Comparison of ENCODE assay signal across 13 cellular contexts in the genomic region with DNA sequence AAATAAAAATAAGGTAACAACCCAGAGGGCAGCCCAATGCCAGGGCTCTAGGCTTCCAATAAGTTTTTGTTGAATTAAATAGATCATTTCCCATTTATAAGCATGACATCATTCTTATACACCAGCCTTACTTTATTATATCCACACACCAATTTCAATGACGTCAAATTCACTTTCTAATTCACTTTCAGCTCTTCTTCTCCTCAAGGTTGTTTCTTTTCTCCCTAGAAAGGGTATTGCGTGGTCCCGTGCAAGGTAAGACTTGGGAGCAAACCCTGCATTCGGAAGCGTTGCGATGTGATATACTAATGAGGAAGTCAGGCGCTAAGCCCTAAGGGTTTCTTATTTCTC. TPM values are rescaled to one million over a fixed set of nuclear protein-coding genes. Genes with fewer than 3 reads are reported as not detected.
DNase-seq lines count a peak whose midpoint lies in the region; ATAC-seq, FAIRE-seq and TF ChIP-seq lines count a peak whose summit lies in the region.
"Had no signal": no experiment of that assay in that cellular context is flagged by ENCODE, and none has a peak within 500 bp of the region (broad histone marks: within the 10 kb centered on the region; RNA-seq: fewer than 3 reads in every experiment).

No MANE protein-coding gene starts in this region.

- no peak for TF ChIP-seq RAD21 in H1 (IDR thresholded peaks at IDR 0.05 in 1 of 2, conservative IDR thresholded peaks at IDR 0.05 in 1 of 2; ENCODE audit: low read depth in 2 of 2, low read length in 2 of 2)

- intact Hi-C loops in CD14-positive monocyte (cut with micrococcal nuclease) = no loop called here

- H3K36me3 Mint-ChIP-seq in nephron (ENCODE audit: low read depth) (no peaks in the 10 kb centered on the region), CD14-positive monocyte (peaks cover 2 to 6% of the 10 kb centered on the region in 2 donors)

- CTCF ChIA-PET in AG04449 (lab: Yijun Ruan, JAX) (interaction anchor here (0.7 to 16.2 kb wide), 7 partner anchors 151 to 433 kb away, joined by 3 to 462 read pairs (median 6); no protein-coding TSS in a partner anchor), H1 (lab: Charles Lee; ENCODE audit: partially characterized antibody) (interaction anchor here (0.7 to 9.2 kb wide), 4 partner anchors 8 to 254 kb away, joined by 3 to 136 read pairs (median 6); no protein-coding TSS in a partner anchor)

- no peak overlapping the region for H2BK5ac ChIP-seq in H1 (ENCODE audit: low read depth, low read length)

- peaks cover 87% of the 10 kb centered on the region for H3K27me3 Mint-ChIP-seq in nephron (ENCODE audit: low read depth)
- H3K27me3 Mint-ChIP-seq in CD14-positive monocyte (ENCODE audit: low read depth in 3 of 3) = peaks cover 66 to 72% (median 66%) of the 10 kb centered on the region in 3 donors

- peak overlapping the region in 2 of 3 experiments; percentile 0 to 2 for H3K27ac Mint-ChIP-seq in nephron
- no peak overlapping the region for H3K27ac Mint-ChIP-seq in CD14-positive monocyte

- no peaks in the 10 kb centered on the region for H3K36me3 ChIP-seq in H1 (ENCODE audit: control insufficient read depth in 2 of 4, insufficient read depth in 4 of 4, low read length in 3 of 4)

- peaks cover 0 to 2% of the 10 kb centered on the region in 2 experiments for H4K20me1 ChIP-seq in H1 (replicated peaks in 1 of 2; ENCODE audit: control insufficient read depth in 1 of 2, insufficient read depth in 2 of 2, low read length in 2 of 2)

- H3K56ac ChIP-seq in H1 (replicated peaks; ENCODE audit: insufficient read length, low read depth, low read length) = no peak overlapping the region

- no peak for TF ChIP-seq POLR2A in H1 (IDR thresholded peaks at IDR 0.05; ENCODE audit: control extremely low read depth in 1 of 2, low read depth in 2 of 2, low read length in 2 of 2)

- no peak for DNase-seq in AG04449 (ENCODE audit: low read depth, low spot score)
- peak; percentile 37 for DNase-seq in LoVo (ENCODE audit: low spot score)
- DNase-seq in H1 (ENCODE audit: low read depth in 1 of 2, low spot score in 2 of 2) = no peak
- no peak for DNase-seq in CD14-positive monocyte (ENCODE audit: low spot score)
- DNase-seq in NCI-H1092 (lab: John Stamatoyannopoulos, UW) = no peak
- DNase-seq: aorta, DMS79, left cardiac atrium, NCI-H446 had no signal

- POLR2A ChIA-PET in AG04449 (lab: Yijun Ruan, JAX) = interaction anchor here (8.7 kb wide), 1 partner anchor 174 kb away, joined by 110 read pairs; no protein-coding TSS in a partner anchor
- POLR2A ChIA-PET in H1 (lab: Charles Lee; ENCODE audit: partially characterized antibody) = no interaction called here

- H3K9me3 Mint-ChIP-seq in nephron (no peaks in the 10 kb centered on the region), CD14-positive monocyte (peaks cover 0 to 6% (median 2%) of the 10 kb centered on the region in 7 donors)

- H4K8ac ChIP-seq in H1 (ENCODE audit: extremely low read depth, insufficient read depth, low read length) = no peak overlapping the region

- H2BK12ac ChIP-seq in H1 (ENCODE audit: low read depth, low read length) = no peak overlapping the region

- no peak overlapping the region for H3K4ac ChIP-seq in H1 (replicated peaks; ENCODE audit: insufficient read length, low read depth, low read length)

- H3K9ac ChIP-seq in H1 (replicated peaks in 1 of 4; ENCODE audit: extremely low read depth in 1 of 4, low read depth in 3 of 4, low read length in 3 of 4) = no peak overlapping the region

- H3K14ac ChIP-seq in H1 (ENCODE audit: insufficient read length) = no peak overlapping the region

- TF ChIP-seq CTCF in AG04449 (IDR thresholded peaks at IDR 0.05; ENCODE audit: insufficient read depth, low read length, missing control alignments) = no peak
- no peak for TF ChIP-seq CTCF in H1 (IDR thresholded peaks at IDR 0.05; ENCODE audit: control extremely low read depth in 1 of 3, insufficient read depth in 1 of 3, low read depth in 1 of 3, low read length in 3 of 3)
- TF ChIP-seq CTCF in nephron (IDR thresholded peaks at IDR 0.05; ENCODE audit: unreplicated experiment in 3 of 3) = no peak
- no peak for TF ChIP-seq CTCF in CD14-positive monocyte (IDR thresholded peaks at IDR 0.05)

- peaks cover 4 to 8% (median 6%) of the 10 kb centered on the region in 4 experiments; a peak in 6 of 7 replicates for H3K4me1 ChIP-seq in H1 (replicated peaks in 1 of 4; ENCODE audit: control insufficient read depth in 3 of 4, insufficient read depth in 4 of 4, low read length in 3 of 4)

- H4K91ac ChIP-seq in H1 (replicated peaks; ENCODE audit: insufficient read length, low read length) = no peak overlapping the region

- no peak overlapping the region for H3K18ac ChIP-seq in H1 (ENCODE audit: extremely low read depth, low read length)

- no peak overlapping the region for H2AFZ ChIP-seq in H1 (ENCODE audit: low read length)

- WGBS in H1 (ENCODE audit: extremely low coverage in 1 of 2, insufficient coverage in 1 of 2, insufficient read length in 1 of 2, insufficient replicate concordance in 2 of 2, low coverage in 1 of 2, low lambda C conversion rate in 2 of 2, missing lambda C conversion rate in 1 of 2), 2 experiments = 10 to 100% methylated on average over 1 to 7 of the region's 7 CpGs

- peak overlapping the region; percentile 80 to 91 (median 89) for H3K4me3 Mint-ChIP-seq in nephron
- peak overlapping the region in 1 of 2 donors; percentile 91 for H3K4me3 Mint-ChIP-seq in CD14-positive monocyte

- ATAC-seq in HG02623 (IDR thresholded peaks at IDR 0.05; ENCODE audit: unreplicated experiment) (no peak), HG03135 (IDR thresholded peaks at IDR 0.05; ENCODE audit: unreplicated experiment) (no peak)

- no peaks in the 10 kb centered on the region for H3K79me2 ChIP-seq in H1 (ENCODE audit: control insufficient read depth in 1 of 2, insufficient read depth in 2 of 2, low read length in 2 of 2)

- no peak overlapping the region for H3K23ac ChIP-seq in H1 (ENCODE audit: insufficient read length)

- H2BK20ac ChIP-seq in H1 (ENCODE audit: low read length) = no peak overlapping the region

- H3K79me1 ChIP-seq in H1 (ENCODE audit: low read depth, low read length) = no peaks in the 10 kb centered on the region

- H2BK120ac ChIP-seq in H1 (replicated peaks; ENCODE audit: low read depth, low read length) = no peak overlapping the region

- peaks cover 9% of the 10 kb centered on the region; the same call in 1 of the 2 replicates for H3K23me2 ChIP-seq in H1 (ENCODE audit: low read depth, low read length)

- no peak overlapping the region for H2BK15ac ChIP-seq in H1 (ENCODE audit: low read length)

- H3K9me3 ChIP-seq in H1 (ENCODE audit: insufficient read depth in 2 of 2, low read depth in 1 of 2, low read length in 1 of 2) = no peaks in the 10 kb centered on the region

- H3K4me3 ChIP-seq in AG04449 (ENCODE audit: low read depth, low read length) (peak overlapping the region; percentile 93), H1 (ENCODE audit: extremely low read depth in 1 of 4, insufficient read depth in 2 of 4, low read depth in 3 of 4, low read length in 4 of 4) (peak overlapping the region; percentile 57 to 71 (median 66); a peak in 5 of 8 replicates)

- no peak for FAIRE-seq in H1 (lab: Jason Lieb, UNC)
- FAIRE-seq: GM19239 had no signal

- peak overlapping the region; percentile 78 to 87 for H3K4me2 ChIP-seq in H1 (ENCODE audit: insufficient read depth in 1 of 2, low read depth in 2 of 2, low read length in 2 of 2)

- no peak overlapping the region for H3K27ac ChIP-seq in H1 (ENCODE audit: low read depth, low read length)

- H4K5ac ChIP-seq in H1 (ENCODE audit: insufficient read length, low read depth, low read length) = no peak overlapping the region

- H3K4me1 Mint-ChIP-seq in nephron = peaks cover 16% of the 10 kb centered on the region
- H3K4me1 Mint-ChIP-seq in CD14-positive monocyte = peaks cover 27% of the 10 kb centered on the region

- peaks cover 52 to 85% (median 74%) of the 10 kb centered on the region in 4 experiments for H3K27me3 ChIP-seq in H1 (replicated peaks in 1 of 4; ENCODE audit: control insufficient read depth in 3 of 4, extremely low read depth in 1 of 4, insufficient read depth in 3 of 4, low read length in 3 of 4)

- no peak for TF ChIP-seq EP300 in H1 (IDR thresholded peaks at IDR 0.05; ENCODE audit: borderline replicate concordance in 1 of 2, low read depth in 2 of 2, low read length in 2 of 2)

- no peak overlapping the region for H2AK5ac ChIP-seq in H1 (ENCODE audit: low read depth, low read length)

TF ChIP-seq in H1, 55 proteins besides CTCF, POLR2A, EP300 and RAD21 (continues in another document):
- TF ChIP-seq POLR2AphosphoS5 (IDR thresholded peaks at IDR 0.05; ENCODE audit: low read depth, low read length) (no peak), CREB1 (IDR thresholded peaks at IDR 0.05) (no peak), NANOG (IDR thresholded peaks at IDR 0.05; ENCODE audit: insufficient read depth, low read depth, low read length, poor library complexity, severe bottlenecking) (no peak), SIRT6 (IDR thresholded peaks at IDR 0.05; ENCODE audit: low read length) (no peak), SIN3A (conservative IDR thresholded peaks at IDR 0.05 in 1 of 2, IDR thresholded peaks at IDR 0.05 in 1 of 2; ENCODE audit: low read depth in 1 of 2, low read length in 2 of 2) (no peak), KDM4A (IDR thresholded peaks at IDR 0.05; ENCODE audit: low read depth, low read length, severe bottlenecking) (no peak), TEAD4 (IDR thresholded peaks at IDR 0.05; ENCODE audit: low read depth, low read length) (no peak), RXRA (IDR thresholded peaks at IDR 0.05; ENCODE audit: insufficient read depth, low read depth, low read length) (no peak), CBX8 (IDR thresholded peaks at IDR 0.05; ENCODE audit: borderline replicate concordance, low read depth, low read length) (no peak)
- TF ChIP-seq, protein P1, sequence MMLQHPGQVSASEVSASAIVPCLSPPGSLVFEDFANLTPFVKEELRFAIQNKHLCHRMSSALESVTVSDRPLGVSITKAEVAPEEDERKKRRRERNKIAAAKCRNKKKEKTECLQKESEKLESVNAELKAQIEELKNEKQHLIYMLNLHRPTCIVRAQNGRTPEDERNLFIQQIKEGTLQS (IDR thresholded peaks at IDR 0.05; ENCODE audit: insufficient read depth, low read depth, low read length) = no peak
- TF ChIP-seq, protein P2, sequence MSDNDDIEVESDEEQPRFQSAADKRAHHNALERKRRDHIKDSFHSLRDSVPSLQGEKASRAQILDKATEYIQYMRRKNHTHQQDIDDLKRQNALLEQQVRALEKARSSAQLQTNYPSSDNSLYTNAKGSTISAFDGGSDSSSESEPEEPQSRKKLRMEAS (IDR thresholded peaks at IDR 0.05) = no peak

RNA-seq across cellular contexts. Expression of a gene that starts 1.1 kb away (rescaled TPM):
- 0.21 and 0.61 TPM in 2 replicates for total RNA-seq in H1 (2021; fragmentation: NEBNext Ultra II Directional; extraction: Animal tissue kit (Norgen Biotek cat#: 25700))
- polyA plus RNA-seq in H1 (2011; rRNA removed) = 0.25 and 0.36 TPM in 2 replicates
- polyA plus RNA-seq in H1 (2011; cell fraction: cytosol; rRNA removed) = 0.41 TPM
- 0.57 TPM for polyA plus RNA-seq in H1 (2011; cell fraction: nucleus; rRNA removed)
- 0.41 to 1.2 TPM (median 0.73 TPM) in 4 replicates for polyA plus RNA-seq in H1 (2012, experiment 1 of 2)
- polyA plus RNA-seq in H1 (2012, experiment 2 of 2) = 1.2 TPM
- 0.22 TPM for polyA plus RNA-seq in H1 (2013, experiment 1 of 2)
- 0.46 TPM for polyA plus RNA-seq in H1 (2013, experiment 2 of 2)
- polyA minus RNA-seq in H1 (2011; rRNA and poly(A)+ RNA removed) = 0.44 and 0.46 TPM in 2 replicates
- polyA minus RNA-seq in H1 (2011; cell fraction: cytosol; rRNA and poly(A)+ RNA removed) = not detected
- 3.9 TPM for polyA minus RNA-seq in H1 (2011; cell fraction: nucleus; rRNA and poly(A)+ RNA removed)
- not detected for polyA plus RNA-seq in CD14-positive monocyte
- total RNA-seq: left cardiac atrium had no signal

Comparison
In these comparisons a context has a peak if more than half of its experiments do, and no peak if none do; other contexts are left out.
1. H3K27ac Mint-ChIP-seq: peak in nephron (2 of 3); none in CD14-positive monocyte (0 of 7).